Comparison of ENCODE assay signal across 15 cellular contexts in the genomic region with DNA sequence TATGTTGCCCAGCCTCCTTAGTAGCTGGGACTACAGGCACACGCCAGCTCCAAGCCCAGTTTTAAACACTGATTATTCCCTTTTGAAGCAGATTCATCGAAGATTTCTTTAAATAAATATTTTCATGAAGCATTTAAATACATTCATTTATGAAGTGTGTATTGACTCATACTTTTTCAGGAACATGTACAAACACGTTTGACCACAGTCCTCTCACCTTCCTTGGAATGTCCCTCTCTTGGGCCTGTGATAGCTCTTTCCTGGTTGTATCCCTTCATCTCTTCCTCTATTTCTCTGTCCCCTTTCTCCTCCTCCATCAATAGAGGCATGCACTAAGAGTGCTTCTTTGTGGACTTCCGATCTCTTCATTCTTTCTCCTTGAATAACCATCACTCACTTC. TPM values are rescaled to one million over a fixed set of nuclear protein-coding genes. Genes with fewer than 3 reads are reported as not detected.
A peak's percentile ranks its signal among the peaks of the same experiment; 100 is the strongest.
DNase-seq lines count a peak whose midpoint lies in the region; ATAC-seq and TF ChIP-seq lines count a peak whose summit lies in the region.
"Had no signal": no experiment of that assay in that cellular context is flagged by ENCODE, and none has a peak within 500 bp of the region (broad histone marks: within the 10 kb centered on the region; RNA-seq: fewer than 3 reads in every experiment).

No MANE protein-coding gene starts in this region.

- intact Hi-C loops in dendritic cell treated with granulocyte-macrophage colony-stimulating factor and Interleukin-4, amounts not matched to agents 40 ng/mL and 50 ng/mL, for 4 days (cut with micrococcal nuclease), result no loop called here

- H3K36me3 Mint-ChIP-seq in dendritic cell treated with granulocyte-macrophage colony-stimulating factor and Interleukin-4, amounts not matched to agents 40 ng/mL and 50 ng/mL, for 4 days (ENCODE audit: low read depth), result peaks cover 32% of the 10 kb centered on the region
- H3K36me3 Mint-ChIP-seq in neural crest cell (ENCODE audit: low read depth), result no peaks in the 10 kb centered on the region

- peak overlapping the region; percentile 88 for H3K4me3 Mint-ChIP-seq in dendritic cell treated with granulocyte-macrophage colony-stimulating factor and Interleukin-4, amounts not matched to agents 40 ng/mL and 50 ng/mL, for 4 days
- peak overlapping the region; percentile 52 for H3K4me3 Mint-ChIP-seq in neural crest cell

- no peak overlapping the region for H3K4me3 ChIP-seq in GM12865 (ENCODE audit: low read depth, low read length)

- no peaks in the 10 kb centered on the region for H3K27me3 Mint-ChIP-seq in dendritic cell treated with granulocyte-macrophage colony-stimulating factor and Interleukin-4, amounts not matched to agents 40 ng/mL and 50 ng/mL, for 4 days
- peaks cover 10% of the 10 kb centered on the region for H3K27me3 Mint-ChIP-seq in neural crest cell (ENCODE audit: low read depth)

- DNase-seq in GM12865 (ENCODE audit: low read depth) (peak; percentile 41), HPDE6-E6E7 (ENCODE audit: extremely low spot score) (peak; percentile 69), neural crest cell (ENCODE audit: low read depth, low spot score) (no peak), NCI-H1417 treated with DMSO at 0.1 percent for 48 hours (lab: John Stamatoyannopoulos, UW) (no peak), midbrain (lab: John Stamatoyannopoulos, UW) (no peak), AG08396 (ENCODE audit: low spot score) (no peak)
- DNase-seq: GDM1; heart right ventricle; left cardiac atrium; NCI-H1105 treated with DMSO at 0.1 percent for 48 hours; NCI-H446; OCI-M1; stimulated activated CD4-positive, alpha-beta T cell treated with anti-CD3 and anti-CD28 coated beads, Interleukin-1b, Interleukin-23, amount 100 ng/mL, for 48 hours had no signal

- H3K9me3 Mint-ChIP-seq in dendritic cell treated with granulocyte-macrophage colony-stimulating factor and Interleukin-4, amounts not matched to agents 40 ng/mL and 50 ng/mL, for 4 days, result no peaks in the 10 kb centered on the region
- no peaks in the 10 kb centered on the region for H3K9me3 Mint-ChIP-seq in neural crest cell

- ATAC-seq in GM21367 (IDR thresholded peaks at IDR 0.05; ENCODE audit: unreplicated experiment), result no peak
- ATAC-seq: heart right ventricle, left cardiac atrium had no signal

- H3K4me1 Mint-ChIP-seq in dendritic cell treated with granulocyte-macrophage colony-stimulating factor and Interleukin-4, amounts not matched to agents 40 ng/mL and 50 ng/mL, for 4 days (ENCODE audit: low read depth), result peaks cover 44% of the 10 kb centered on the region
- H3K4me1 Mint-ChIP-seq in neural crest cell, result peaks cover 7% of the 10 kb centered on the region

- H3K27ac Mint-ChIP-seq in dendritic cell treated with granulocyte-macrophage colony-stimulating factor and Interleukin-4, amounts not matched to agents 40 ng/mL and 50 ng/mL, for 4 days, result peak overlapping the region; percentile 85
- H3K27ac Mint-ChIP-seq in neural crest cell (ENCODE audit: unreplicated experiment), result peak overlapping the region; percentile 53

- TF ChIP-seq CTCF in GM12865 (IDR thresholded peaks at IDR 0.05; ENCODE audit: insufficient read depth, low read depth, low read length, missing control alignments) (no peak), neural crest cell (conservative IDR thresholded peaks at IDR 0.05) (no peak)

RNA-seq across cellular contexts. Expression of a gene that starts 2.5 kb away (rescaled TPM):
- 7.0 and 7.1 TPM in 2 replicates for total RNA-seq in neural crest cell

RNA-seq across cellular contexts. Expression of a gene that starts 28.6 kb away (rescaled TPM):
- total RNA-seq in neural crest cell, result 508 and 524 TPM in 2 replicates

RNA-seq across cellular contexts. Expression of a gene that starts 34.7 kb away (rescaled TPM):
- total RNA-seq in neural crest cell, result 94.9 and 103 TPM in 2 replicates

Comparison
In these comparisons a context has a peak if more than half of its experiments do, and no peak if none do; other contexts are left out.
1. DNase-seq: peak in GM12865 (single experiment) and HPDE6-E6E7 (single experiment); none in neural crest cell (single experiment), NCI-H1417 treated with DMSO at 0.1 percent for 48 hours (single experiment), midbrain (single experiment) and AG08396 (single experiment).